In genomic region chr10:24901686-24902399, GRCh38 we compare ENCODE assay signal across 8 cellular contexts. TPM values are rescaled to one million over a fixed set of nuclear protein-coding genes. Genes with fewer than 3 reads are reported as not detected.
A peak's percentile ranks its signal among the peaks of the same experiment; 100 is the strongest.
DNase-seq lines count a peak whose midpoint lies in the region; ATAC-seq and TF ChIP-seq lines count a peak whose summit lies in the region.

No MANE protein-coding gene starts in this region.

- peak overlapping the region; percentile 10 for H3K4me3 ChIP-seq in fibroblast of pulmonary artery (replicated peaks; ENCODE audit: low read depth, low read length)

- DNase-seq in AG08396 (ENCODE audit: low spot score) (peak; percentile 76), fibroblast of pulmonary artery (ENCODE audit: low read depth) (peak; percentile 91), pulmonary artery endothelial cell (ENCODE audit: low read depth, low spot score) (peak; percentile 48), NCI-H526 (lab: John Stamatoyannopoulos, UW) (no peak), NCI-H2029 treated with DMSO at 0.1 percent for 48 hours (lab: John Stamatoyannopoulos, UW) (no peak)

- no peak for TF ChIP-seq CTCF in fibroblast of pulmonary artery (IDR thresholded peaks at IDR 0.05; ENCODE audit: low read length, missing control alignments)

- ATAC-seq in GM18517 (IDR thresholded peaks at IDR 0.05; ENCODE audit: unreplicated experiment) (peak; percentile 52), HG03045 (IDR thresholded peaks at IDR 0.05; ENCODE audit: unreplicated experiment) (peak; percentile 46), SK-N-SH treated with all-trans-retinoic acid at 6 μM for 48 hours (peak; percentile 90)

TF ChIP-seq in SK-N-SH treated with all-trans-retinoic acid at 6 μM for 48 hours, 23 proteins besides CTCF, POLR2A, EP300 and RAD21:
- peak; percentile 61 for TF ChIP-seq ISL1 (CRISPR knock-in tag; IDR thresholded peaks at IDR 0.05)
- TF ChIP-seq RARB (CRISPR knock-in tag; IDR thresholded peaks at IDR 0.05), result no peak

RNA-seq across cellular contexts. Expression of gene PRTFDC1, which starts 50.6 kb away (rescaled TPM):
- total RNA-seq in pulmonary artery endothelial cell, result 6.7 and 22.5 TPM in 2 replicates

Comparison
In these comparisons a context has a peak if more than half of its experiments do, and no peak if none do; other contexts are left out.
1. DNase-seq: peak in AG08396 (single experiment), fibroblast of pulmonary artery (single experiment) and pulmonary artery endothelial cell (single experiment); none in NCI-H526 (0 of 2) and NCI-H2029 treated with DMSO at 0.1 percent for 48 hours (single experiment).
2. Peak in every context shown above with its lines, with median percentiles within 50 percentile points of each other: ATAC-seq.